Comparison of ENCODE assay signal across 8 cellular contexts in the genomic region with DNA sequence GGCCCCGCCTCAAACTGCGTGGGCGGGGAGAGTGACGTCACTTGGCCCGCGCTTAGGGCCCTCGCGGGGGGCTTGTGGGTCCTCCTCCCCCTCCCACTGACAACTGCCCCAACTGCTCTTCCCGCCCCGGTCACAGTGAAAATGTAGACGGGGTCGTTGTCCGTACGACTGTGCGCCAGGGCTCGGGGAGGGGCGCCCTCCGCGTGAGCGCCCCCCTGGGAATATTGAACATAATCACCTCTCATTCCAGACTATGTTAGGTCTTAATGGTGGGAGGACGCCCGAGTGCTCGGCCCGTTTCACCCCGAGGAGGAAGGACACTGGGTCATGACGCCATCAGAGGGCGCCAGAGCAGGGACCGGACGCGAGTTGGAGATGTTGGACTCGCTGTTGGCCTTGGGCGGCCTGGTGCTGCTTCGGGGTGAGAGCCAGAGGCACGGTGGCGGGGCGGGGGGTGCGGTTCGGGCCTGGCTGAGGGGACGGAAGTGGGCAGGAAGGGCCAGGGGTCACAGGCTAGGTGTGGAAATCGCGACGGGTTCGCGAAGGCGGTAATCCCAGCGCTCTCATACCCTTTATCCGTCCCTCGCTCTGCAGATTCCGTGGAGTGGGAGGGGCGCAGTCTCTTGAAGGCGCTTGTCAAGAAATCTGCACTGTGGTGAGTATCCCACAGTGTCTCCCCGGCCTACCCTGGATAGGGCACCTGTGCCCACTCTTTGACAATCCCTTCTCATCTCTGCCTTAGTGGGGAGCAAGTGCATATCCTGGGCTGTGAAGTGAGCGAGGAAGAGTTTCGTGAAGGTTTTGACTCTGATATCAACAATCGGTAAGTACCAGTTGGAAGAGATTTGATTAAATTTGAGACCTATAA. TPM values are rescaled to one million over a fixed set of nuclear protein-coding genes. Genes with fewer than 3 reads are reported as not detected.
DNase-seq lines count a peak whose midpoint lies in the region; ATAC-seq and TF ChIP-seq lines count a peak whose summit lies in the region.

A gene with protein sequence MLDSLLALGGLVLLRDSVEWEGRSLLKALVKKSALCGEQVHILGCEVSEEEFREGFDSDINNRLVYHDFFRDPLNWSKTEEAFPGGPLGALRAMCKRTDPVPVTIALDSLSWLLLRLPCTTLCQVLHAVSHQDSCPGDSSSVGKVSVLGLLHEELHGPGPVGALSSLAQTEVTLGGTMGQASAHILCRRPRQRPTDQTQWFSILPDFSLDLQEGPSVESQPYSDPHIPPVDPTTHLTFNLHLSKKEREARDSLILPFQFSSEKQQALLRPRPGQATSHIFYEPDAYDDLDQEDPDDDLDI (plus strand): TSS at position 40 of the 868 bp plus-strand sequence. CDS start 336 bp downstream, at position 376.

- TF ChIP-seq POLR2A in gastroesophageal sphincter (IDR thresholded peaks at IDR 0.05) (peak; percentile 31 to 56), testis (IDR thresholded peaks at IDR 0.05) (no peak)

- no peaks in the 10 kb centered on the region for H3K27me3 Mint-ChIP-seq in activated naive CD4-positive, alpha-beta T cell treated with anti-CD3 and anti-CD28 coated beads for 36 hours (ENCODE audit: low read depth)

- no peak for TF ChIP-seq EP300 in gastroesophageal sphincter (IDR thresholded peaks at IDR 0.05)

- 2 to 3% methylated on average over 6 to 19 of the region's 55 CpGs for WGBS in gastroesophageal sphincter (ENCODE audit: low coverage in 1 of 2), 2 donors
- WGBS in testis, 2 donors = 1 to 2% methylated on average over 33 to 55 of the region's 55 CpGs

- DNase-seq in GDM1 (lab: John Stamatoyannopoulos, UW) = peak; percentile 87
- DNase-seq in H4 (ENCODE audit: low spot score) = peak; percentile 88
- no peak for DNase-seq in LNCaP clone FGC (ENCODE audit: low read depth)
- DNase-seq in SHP77 (lab: John Stamatoyannopoulos, UW) = peak; percentile 94 to 97
- peak; percentile 93 for DNase-seq in activated naive CD4-positive, alpha-beta T cell treated with anti-CD3 and anti-CD28 coated beads for 36 hours
- peak; percentile 87 for DNase-seq in occipital lobe (lab: John Stamatoyannopoulos, UW)
- DNase-seq in testis = peak; percentile 94

- peak; percentile 81 for ATAC-seq in gastroesophageal sphincter

- H3K36me3 Mint-ChIP-seq in activated naive CD4-positive, alpha-beta T cell treated with anti-CD3 and anti-CD28 coated beads for 36 hours (ENCODE audit: low read depth) = peaks cover 25% of the 10 kb centered on the region

- peaks cover 34% of the 10 kb centered on the region for H3K4me1 Mint-ChIP-seq in activated naive CD4-positive, alpha-beta T cell treated with anti-CD3 and anti-CD28 coated beads for 36 hours (ENCODE audit: low read depth)

- no peaks in the 10 kb centered on the region for H3K9me3 Mint-ChIP-seq in activated naive CD4-positive, alpha-beta T cell treated with anti-CD3 and anti-CD28 coated beads for 36 hours

- H3K27me3 ChIP-seq in gastroesophageal sphincter = no peaks in the 10 kb centered on the region
- H3K27me3 ChIP-seq in testis = no peaks in the 10 kb centered on the region

- H3K9me3 ChIP-seq in gastroesophageal sphincter (no peaks in the 10 kb centered on the region), testis (no peaks in the 10 kb centered on the region)

- H3K27ac Mint-ChIP-seq in activated naive CD4-positive, alpha-beta T cell treated with anti-CD3 and anti-CD28 coated beads for 36 hours = peak within 1 kb of the TSS; percentile 99

- H3K4me3 ChIP-seq in LNCaP clone FGC (ENCODE audit: low read depth, low read length) = peak within 1 kb of the TSS; percentile 92
- peak within 1 kb of the TSS; percentile 79 to 94 for H3K4me3 ChIP-seq in gastroesophageal sphincter
- peak within 1 kb of the TSS; percentile 88 to 98 for H3K4me3 ChIP-seq in testis

- intact Hi-C loops in activated naive CD4-positive, alpha-beta T cell treated with anti-CD3 and anti-CD28 coated beads for 36 hours (cut with micrococcal nuclease) = loop anchor here (1.0 to 5.0 kb wide), 11 partner anchors 13 to 590 kb away; a partner anchor contains a TSS
- intact Hi-C loops in testis (cut with DNase I; ENCODE audit: low total_unique reads) = no loop called here

- TF ChIP-seq CTCF in LNCaP clone FGC (IDR thresholded peaks at IDR 0.05; ENCODE audit: control insufficient read depth, extremely low read depth, insufficient read depth) (peak; percentile 58), gastroesophageal sphincter (IDR thresholded peaks at IDR 0.05) (peak in 2 of 4 experiments; percentile 22 to 47), testis (IDR thresholded peaks at IDR 0.05) (peak in 2 of 3 experiments; percentile 2 to 31)

- CTCF ChIA-PET in activated naive CD4-positive, alpha-beta T cell treated with anti-CD3 and anti-CD28 coated beads for 36 hours (lab: Charles Lee) = no interaction called here

- peaks cover 5 to 48% (median 27%) of the 10 kb centered on the region in 3 donors for H3K4me1 ChIP-seq in gastroesophageal sphincter
- peaks cover 26% of the 10 kb centered on the region for H3K4me1 ChIP-seq in testis

- peak within 1 kb of the TSS; percentile 86 for H3K4me3 Mint-ChIP-seq in activated naive CD4-positive, alpha-beta T cell treated with anti-CD3 and anti-CD28 coated beads for 36 hours

- H3K27ac ChIP-seq in gastroesophageal sphincter = peak within 1 kb of the TSS; percentile 90 to 98 (median 94)
- peak within 1 kb of the TSS; percentile 99 to 100 for H3K27ac ChIP-seq in testis

- peaks cover 0 to 34% of the 10 kb centered on the region in 2 donors for H3K36me3 ChIP-seq in gastroesophageal sphincter
- no peaks in the 10 kb centered on the region for H3K36me3 ChIP-seq in testis (ENCODE audit: low read depth, missing control alignments)

RNA-seq across cellular contexts. Expression of the gene that starts here (rescaled TPM):
- 25.1 and 30.0 TPM in 2 replicates for total RNA-seq in H4 (2014; rRNA removed; shearing (Covaris generic))
- 10 to 100 TPM; 52.4 to 53.5 TPM for total RNA-seq in activated naive CD4-positive, alpha-beta T cell treated with anti-CD3 and anti-CD28 coated beads for 36 hours
- total RNA-seq in gastroesophageal sphincter (10 to 100 TPM; 29.6 to 36.8 (median 33.8) TPM), occipital lobe (25.4 TPM), testis (100 to 1,000 TPM; 107 to 123 TPM)
- polyA plus RNA-seq in testis (ENCODE audit: insufficient read depth, low read depth, low replicate concordance) = 295 TPM
